ENCODE assay signal across 1 cellular context in the genomic region with DNA sequence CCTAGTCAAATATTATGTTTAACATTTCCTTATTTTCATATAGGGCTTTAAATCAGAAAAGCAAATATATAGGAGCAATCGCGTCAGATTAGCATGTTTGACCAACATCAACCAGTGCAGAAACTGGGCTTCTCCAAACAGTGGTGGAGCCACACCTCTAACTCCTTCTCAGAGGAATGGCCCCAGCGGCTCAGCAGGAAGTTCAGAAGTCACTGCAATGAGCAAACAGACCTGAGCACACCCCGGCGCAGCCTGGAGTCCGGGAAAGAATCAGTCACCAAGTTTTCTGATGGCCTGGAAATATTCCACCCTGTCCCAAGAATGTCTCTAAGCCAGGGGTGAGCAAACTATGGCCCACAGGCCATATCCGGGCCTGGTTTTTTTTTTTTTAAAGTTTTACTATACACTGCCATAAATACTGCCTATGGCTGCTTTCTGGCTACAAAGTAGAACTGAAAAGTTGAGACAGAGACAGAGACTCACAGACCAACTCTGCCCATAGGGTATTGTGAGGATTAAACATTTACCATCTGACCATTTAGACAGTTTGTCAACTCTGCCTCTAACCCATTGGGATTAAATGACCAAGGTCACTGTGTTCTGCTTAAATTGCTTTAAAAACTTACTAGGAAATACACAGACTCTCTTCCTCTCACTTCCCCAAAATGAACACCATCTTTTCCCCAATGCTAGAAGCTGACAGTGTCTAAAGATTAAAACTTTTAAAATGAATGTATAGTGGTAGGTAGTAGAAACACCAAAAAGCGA.
TF ChIP-seq lines count a peak whose summit lies in the region.

No MANE protein-coding gene starts in this region.

TF ChIP-seq in SK-N-SH, 30 proteins besides CTCF, POLR2A, EP300 and RAD21 (continued from another document):
- TF ChIP-seq USF1 (IDR thresholded peaks at IDR 0.05; ENCODE audit: borderline replicate concordance, low read depth): no peak
- no peak for TF ChIP-seq JUND (IDR thresholded peaks at IDR 0.05)
- no peak for TF ChIP-seq SIN3A (IDR thresholded peaks at IDR 0.05; ENCODE audit: borderline replicate concordance, low read depth, low read length)
- no peak for TF ChIP-seq MEF2A (IDR thresholded peaks at IDR 0.05; ENCODE audit: borderline replicate concordance, low read depth)
- no peak for TF ChIP-seq FOXM1 (IDR thresholded peaks at IDR 0.05; ENCODE audit: low read depth)
- TF ChIP-seq, protein P1, sequence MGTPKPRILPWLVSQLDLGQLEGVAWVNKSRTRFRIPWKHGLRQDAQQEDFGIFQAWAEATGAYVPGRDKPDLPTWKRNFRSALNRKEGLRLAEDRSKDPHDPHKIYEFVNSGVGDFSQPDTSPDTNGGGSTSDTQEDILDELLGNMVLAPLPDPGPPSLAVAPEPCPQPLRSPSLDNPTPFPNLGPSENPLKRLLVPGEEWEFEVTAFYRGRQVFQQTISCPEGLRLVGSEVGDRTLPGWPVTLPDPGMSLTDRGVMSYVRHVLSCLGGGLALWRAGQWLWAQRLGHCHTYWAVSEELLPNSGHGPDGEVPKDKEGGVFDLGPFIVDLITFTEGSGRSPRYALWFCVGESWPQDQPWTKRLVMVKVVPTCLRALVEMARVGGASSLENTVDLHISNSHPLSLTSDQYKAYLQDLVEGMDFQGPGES (IDR thresholded peaks at IDR 0.05; ENCODE audit: low read depth, low read length): no peak
- TF ChIP-seq EZH2phosphoT487 (IDR thresholded peaks at IDR 0.05; ENCODE audit: borderline replicate concordance, low read depth): no peak
- TF ChIP-seq TAF1 (IDR thresholded peaks at IDR 0.05; ENCODE audit: borderline replicate concordance, low read depth, low read length): no peak
- TF ChIP-seq, protein P2, sequence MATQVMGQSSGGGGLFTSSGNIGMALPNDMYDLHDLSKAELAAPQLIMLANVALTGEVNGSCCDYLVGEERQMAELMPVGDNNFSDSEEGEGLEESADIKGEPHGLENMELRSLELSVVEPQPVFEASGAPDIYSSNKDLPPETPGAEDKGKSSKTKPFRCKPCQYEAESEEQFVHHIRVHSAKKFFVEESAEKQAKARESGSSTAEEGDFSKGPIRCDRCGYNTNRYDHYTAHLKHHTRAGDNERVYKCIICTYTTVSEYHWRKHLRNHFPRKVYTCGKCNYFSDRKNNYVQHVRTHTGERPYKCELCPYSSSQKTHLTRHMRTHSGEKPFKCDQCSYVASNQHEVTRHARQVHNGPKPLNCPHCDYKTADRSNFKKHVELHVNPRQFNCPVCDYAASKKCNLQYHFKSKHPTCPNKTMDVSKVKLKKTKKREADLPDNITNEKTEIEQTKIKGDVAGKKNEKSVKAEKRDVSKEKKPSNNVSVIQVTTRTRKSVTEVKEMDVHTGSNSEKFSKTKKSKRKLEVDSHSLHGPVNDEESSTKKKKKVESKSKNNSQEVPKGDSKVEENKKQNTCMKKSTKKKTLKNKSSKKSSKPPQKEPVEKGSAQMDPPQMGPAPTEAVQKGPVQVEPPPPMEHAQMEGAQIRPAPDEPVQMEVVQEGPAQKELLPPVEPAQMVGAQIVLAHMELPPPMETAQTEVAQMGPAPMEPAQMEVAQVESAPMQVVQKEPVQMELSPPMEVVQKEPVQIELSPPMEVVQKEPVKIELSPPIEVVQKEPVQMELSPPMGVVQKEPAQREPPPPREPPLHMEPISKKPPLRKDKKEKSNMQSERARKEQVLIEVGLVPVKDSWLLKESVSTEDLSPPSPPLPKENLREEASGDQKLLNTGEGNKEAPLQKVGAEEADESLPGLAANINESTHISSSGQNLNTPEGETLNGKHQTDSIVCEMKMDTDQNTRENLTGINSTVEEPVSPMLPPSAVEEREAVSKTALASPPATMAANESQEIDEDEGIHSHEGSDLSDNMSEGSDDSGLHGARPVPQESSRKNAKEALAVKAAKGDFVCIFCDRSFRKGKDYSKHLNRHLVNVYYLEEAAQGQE (IDR thresholded peaks at IDR 0.05; ENCODE audit: low read depth, low read length): no peak
- TF ChIP-seq TCF12 (IDR thresholded peaks at IDR 0.05): no peak
- no peak for TF ChIP-seq GATA2 (CRISPR knock-in tag; IDR thresholded peaks at IDR 0.05)
- TF ChIP-seq RFX5 (IDR thresholded peaks at IDR 0.05; ENCODE audit: low read length): no peak
- no peak for TF ChIP-seq FOSL2 (IDR thresholded peaks at IDR 0.05; ENCODE audit: borderline replicate concordance, low read depth)
- TF ChIP-seq POLR2AphosphoS5 (IDR thresholded peaks at IDR 0.05; ENCODE audit: low read depth, low read length): no peak
- no peak for TF ChIP-seq ZBTB33 (IDR thresholded peaks at IDR 0.05; ENCODE audit: borderline replicate concordance, low read depth)
- TF ChIP-seq, protein P3, sequence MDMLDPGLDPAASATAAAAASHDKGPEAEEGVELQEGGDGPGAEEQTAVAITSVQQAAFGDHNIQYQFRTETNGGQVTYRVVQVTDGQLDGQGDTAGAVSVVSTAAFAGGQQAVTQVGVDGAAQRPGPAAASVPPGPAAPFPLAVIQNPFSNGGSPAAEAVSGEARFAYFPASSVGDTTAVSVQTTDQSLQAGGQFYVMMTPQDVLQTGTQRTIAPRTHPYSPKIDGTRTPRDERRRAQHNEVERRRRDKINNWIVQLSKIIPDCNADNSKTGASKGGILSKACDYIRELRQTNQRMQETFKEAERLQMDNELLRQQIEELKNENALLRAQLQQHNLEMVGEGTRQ (IDR thresholded peaks at IDR 0.05; ENCODE audit: borderline replicate concordance, low read depth, low read length): no peak
